Comparison of ENCODE assay signal across 9 cellular contexts in genomic region chr6:125918230-125918629, GRCh38. TPM values are rescaled to one million over a fixed set of nuclear protein-coding genes. Genes with fewer than 3 reads are reported as not detected.
A peak's percentile ranks its signal among the peaks of the same experiment; 100 is the strongest.
DNase-seq lines count a peak whose midpoint lies in the region; ATAC-seq, FAIRE-seq and TF ChIP-seq lines count a peak whose summit lies in the region.
"Had no signal": no experiment of that assay in that cellular context is flagged by ENCODE, and none has a peak within 500 bp of the region (broad histone marks: within the 10 kb centered on the region; RNA-seq: fewer than 3 reads in every experiment).

No MANE protein-coding gene starts in this region.

- no peaks in the 10 kb centered on the region for H4K20me1 ChIP-seq in GM12878 (ENCODE audit: control insufficient read depth, insufficient read depth)

- no peak for TF ChIP-seq POLR2A in GM12878 (IDR thresholded peaks at IDR 0.05; ENCODE audit: low read depth, low read length)

- no peaks in the 10 kb centered on the region for H3K27me3 Mint-ChIP-seq in activated CD4-positive, alpha-beta T cell treated with anti-CD3 and anti-CD28 coated beads, Interleukin-2, amount 10 ng/mL, durations not matched to agents 7 days and 5 days
- H3K27me3 Mint-ChIP-seq in memory B cell: no peaks in the 10 kb centered on the region

- H3K27me3 ChIP-seq in GM12878 (replicated peaks in 1 of 2; ENCODE audit: control insufficient read depth in 2 of 2, insufficient read depth in 2 of 2, low read length in 1 of 2): no peaks in the 10 kb centered on the region
- H3K27me3 ChIP-seq in thoracic aorta (replicated peaks; ENCODE audit: insufficient read depth): no peaks in the 10 kb centered on the region

- no peak for FAIRE-seq in GM12878 (lab: Jason Lieb, UNC)

- no peak for TF ChIP-seq RAD21 in GM12878 (IDR thresholded peaks at IDR 0.05; ENCODE audit: insufficient read depth, low read depth, low read length)

- H3K9ac ChIP-seq in GM12878 (ENCODE audit: control insufficient read depth, insufficient read depth, low read length): peak overlapping the region; percentile 63; the same call in 1 of the 2 replicates

- RAD21 ChIA-PET in GM12878 (lab: Charles Lee; ENCODE audit: unreplicated experiment): interaction anchor here (0.8 to 4.0 kb wide), 7 partner anchors 8 to 137 kb away, joined by 3 to 21 read pairs (median 10); partner anchors contain the start of genes HINT3 and TRMT11

- no peak for TF ChIP-seq EP300 in GM12878 (IDR thresholded peaks at IDR 0.05; ENCODE audit: borderline replicate concordance in 1 of 2, control insufficient read depth in 1 of 2, low read depth in 2 of 2, low read length in 2 of 2)

- no peak for DNase-seq in activated CD4-positive, alpha-beta T cell treated with anti-CD3 and anti-CD28 coated beads, Interleukin-2, amount 10 ng/mL, durations not matched to agents 7 days and 5 days
- no peak for DNase-seq in activated CD4-positive, alpha-beta T cell treated with anti-CD3 and anti-CD28 coated beads for 1 hour
- DNase-seq in GM12878 (ENCODE audit: low read depth, low spot score): no peak
- DNase-seq in memory B cell (ENCODE audit: low spot score in 2 of 2): no peak
- DNase-seq in thoracic aorta (ENCODE audit: low spot score): no peak
- no peak for DNase-seq in NCI-H82 treated with DMSO at 0.1 percent for 48 hours (lab: John Stamatoyannopoulos, UW; ENCODE audit: unreplicated experiment)
- DNase-seq: NCI-H510A had no signal

- H3K9me3 Mint-ChIP-seq in activated CD4-positive, alpha-beta T cell treated with anti-CD3 and anti-CD28 coated beads, Interleukin-2, amount 10 ng/mL, durations not matched to agents 7 days and 5 days: no peaks in the 10 kb centered on the region
- H3K9me3 Mint-ChIP-seq in memory B cell: no peaks in the 10 kb centered on the region

- peaks cover 18% of the 10 kb centered on the region for H3K79me2 ChIP-seq in GM12878 (ENCODE audit: control insufficient read depth, insufficient read depth, low read length)

- ATAC-seq in GM12878: no peak
- ATAC-seq in memory B cell (ENCODE audit: low read depth): no peak
- ATAC-seq in thoracic aorta (ENCODE audit: insufficient number of reproducible peaks, low FRiP score, low read depth): no peak
- no peak for ATAC-seq in HG02610 (IDR thresholded peaks at IDR 0.05; ENCODE audit: unreplicated experiment)
- no peak for ATAC-seq in HG02798 (IDR thresholded peaks at IDR 0.05; ENCODE audit: poor library complexity, unreplicated experiment)

- CTCF ChIA-PET in activated CD4-positive, alpha-beta T cell treated with anti-CD3 and anti-CD28 coated beads, Interleukin-2, amount 10 ng/mL, durations not matched to agents 7 days and 5 days (lab: Charles Lee): interaction anchor here (0.6 to 5.8 kb wide), 8 partner anchors 8 to 127 kb away, joined by 3 to 33 read pairs (median 3); partner anchors contain the start of genes HINT3 and NCOA7
- CTCF ChIA-PET in GM12878 (lab: Yijun Ruan, JAX): interaction anchor here (0.7 to 14.8 kb wide), 10 partner anchors 8 to 137 kb away, joined by 3 to 153 read pairs (median 13); partner anchors contain the start of gene HINT3

- 97% methylated on average over 4 of the region's 4 CpGs for WGBS in GM12878 (ENCODE audit: insufficient coverage, insufficient replicate concordance, low lambda C conversion rate, missing lambda C conversion rate)

- no peak overlapping the region for H3K4me3 Mint-ChIP-seq in activated CD4-positive, alpha-beta T cell treated with anti-CD3 and anti-CD28 coated beads, Interleukin-2, amount 10 ng/mL, durations not matched to agents 7 days and 5 days
- no peak overlapping the region for H3K4me3 Mint-ChIP-seq in memory B cell

- in situ Hi-C loops in GM12878 (cut with MboI): no loop called here

- SMC1A ChIA-PET in GM12878 (lab: Charles Lee; ENCODE audit: uncharacterized antibody, unreplicated experiment): interaction anchor here (0.9 to 5.7 kb wide), 12 partner anchors 11 to 138 kb away, joined by 3 to 41 read pairs (median 7); partner anchors contain the start of genes HINT3 and NCOA7

- H3K27ac ChIP-seq in GM12878 (ENCODE audit: control insufficient read depth, insufficient read depth) (peak overlapping the region; percentile 96), thoracic aorta (peak overlapping the region; percentile 62 to 66)

- H3K27ac Mint-ChIP-seq in activated CD4-positive, alpha-beta T cell treated with anti-CD3 and anti-CD28 coated beads, Interleukin-2, amount 10 ng/mL, durations not matched to agents 7 days and 5 days: peak overlapping the region; percentile 95
- peak overlapping the region; percentile 95 for H3K27ac Mint-ChIP-seq in memory B cell

- intact Hi-C loops in GM12878 (cut with micrococcal nuclease; ENCODE audit: unreplicated experiment): no loop called here

- peak overlapping the region; percentile 88 for H3K4me2 ChIP-seq in GM12878 (ENCODE audit: control insufficient read depth, insufficient read depth)

- POLR2A ChIA-PET in activated CD4-positive, alpha-beta T cell treated with anti-CD3 and anti-CD28 coated beads, Interleukin-2, amount 10 ng/mL, durations not matched to agents 7 days and 5 days (lab: Charles Lee): interaction anchor here (2.0 kb wide), 1 partner anchor 127 kb away, joined by 13 read pairs; the partner anchor contains the start of gene NCOA7
- POLR2A ChIA-PET in GM12878 (lab: Charles Lee): interaction anchor here (0.9 to 3.0 kb wide), 6 partner anchors 8 to 137 kb away, joined by 3 to 17 read pairs (median 8); partner anchors contain the start of gene NCOA7

- TF ChIP-seq CTCF in GM12878 (IDR thresholded peaks at IDR 0.05 in 2 of 3, conservative IDR thresholded peaks at IDR 0.05 in 1 of 3; ENCODE audit: control insufficient read depth in 2 of 3, extremely low read depth in 1 of 3, insufficient read depth in 1 of 3, low read depth in 3 of 3, low read length in 3 of 3) (no peak), thoracic aorta (IDR thresholded peaks at IDR 0.05) (no peak)

- H3K4me3 ChIP-seq in GM12878 (no peak overlapping the region), thoracic aorta (no peak overlapping the region)

- BruUV-seq in GM12878 (replicated peaks; lab: Mats Ljungman, UMichigan): no TSS peak

- H3K36me3 Mint-ChIP-seq in activated CD4-positive, alpha-beta T cell treated with anti-CD3 and anti-CD28 coated beads, Interleukin-2, amount 10 ng/mL, durations not matched to agents 7 days and 5 days (ENCODE audit: low read depth): peaks cover 61% of the 10 kb centered on the region
- H3K36me3 Mint-ChIP-seq in memory B cell: peaks cover 35% of the 10 kb centered on the region

- H3K9me3 ChIP-seq in GM12878 (replicated peaks; ENCODE audit: control insufficient read depth, insufficient read depth, low read length) (no peaks in the 10 kb centered on the region), thoracic aorta (no peaks in the 10 kb centered on the region)

- H3K4me1 ChIP-seq in GM12878 (ENCODE audit: control insufficient read depth, insufficient read depth, low read length) (peaks cover 8% of the 10 kb centered on the region), thoracic aorta (ENCODE audit: control insufficient read depth in 1 of 2, low read depth in 2 of 2) (peaks cover 3 to 4% of the 10 kb centered on the region in 2 donors)

- H3K36me3 ChIP-seq in GM12878 (ENCODE audit: control insufficient read depth in 2 of 2, insufficient read depth in 2 of 2, low read length in 1 of 2) (peaks cover 8 to 20% of the 10 kb centered on the region in 2 experiments), thoracic aorta (peaks cover 23% of the 10 kb centered on the region)

- H2AFZ ChIP-seq in GM12878 (ENCODE audit: control insufficient read depth, low read depth, low read length): peak overlapping the region; percentile 13; the same call in 1 of the 2 replicates

- peaks cover 49% of the 10 kb centered on the region for H3K4me1 Mint-ChIP-seq in activated CD4-positive, alpha-beta T cell treated with anti-CD3 and anti-CD28 coated beads, Interleukin-2, amount 10 ng/mL, durations not matched to agents 7 days and 5 days
- peaks cover 9% of the 10 kb centered on the region for H3K4me1 Mint-ChIP-seq in memory B cell

TF ChIP-seq in GM12878, 131 proteins besides CTCF, POLR2A, EP300 and RAD21 (continues in another document):
- no peak for TF ChIP-seq ZNF274 (IDR thresholded peaks at IDR 0.05; ENCODE audit: insufficient read depth, insufficient read length)
- no peak for TF ChIP-seq SMARCA5 (IDR thresholded peaks at IDR 0.05)
- no peak for TF ChIP-seq GABPA (IDR thresholded peaks at IDR 0.05; ENCODE audit: low read depth)
- no peak for TF ChIP-seq YBX1 (IDR thresholded peaks at IDR 0.05)
- TF ChIP-seq ATF2 (IDR thresholded peaks at IDR 0.05; ENCODE audit: low read length): no peak
- no peak for TF ChIP-seq STAT1 (conservative IDR thresholded peaks at IDR 0.05)
- TF ChIP-seq IKZF1 (conservative IDR thresholded peaks at IDR 0.05): no peak

RNA-seq across cellular contexts. Expression of gene HINT3, which starts 38.3 kb away (rescaled TPM):
- total RNA-seq in activated CD4-positive, alpha-beta T cell treated with anti-CD3 and anti-CD28 coated beads, Interleukin-2, amount 10 ng/mL, durations not matched to agents 7 days and 5 days: 1 to 10 TPM; 7.5 to 8.3 TPM
- total RNA-seq in GM12878 (2013; cell fraction: nucleolus; rRNA removed): 5.9 and 7.0 TPM in 2 replicates
- total RNA-seq in GM12878 (2014; rRNA removed) (7.7 and 9.2 TPM in 2 replicates), GM12878 (2014; rRNA removed; fragmentation: Illumina TruSeq; extraction: Trizol) (9.1 and 9.3 TPM in 2 replicates), GM12878 (2021) (6.6 and 7.0 TPM in 2 replicates), thoracic aorta (10 to 100 TPM; 18.4 to 23.1 TPM)
- 3.3 TPM for polyA plus RNA-seq in GM12878 (2011; ENCODE audit: low read depth)
- polyA plus RNA-seq in GM12878 (2011; rRNA removed) (3.6 and 5.0 TPM in 2 replicates), GM12878 (2014; fragmentation: Illumina TruSeq; extraction: Trizol) (7.1 and 9.3 TPM in 2 replicates), GM12878 (2014; fragmentation: Nextera tagmentation; extraction: Ambion mirVana) (1 to 10 TPM in 1 of 2 experiments, under 1 TPM in 1; 0.72 to 1.4 TPM), GM12878 (2014; rRNA removed) (4.1 TPM in 2 replicates), GM12878 (2016; fragmentation: Nextera tagmentation; extraction: Ambion mirVana) (1 to 10 TPM; 5.2 to 5.7 TPM)
- 2.4 and 3.0 TPM in 2 replicates for polyA plus RNA-seq in GM12878 (2011; cell fraction: cytosol; rRNA removed)
- 1.2 and 1.6 TPM in 2 replicates for polyA plus RNA-seq in GM12878 (2011; cell fraction: nucleus; rRNA removed)
- polyA plus RNA-seq in GM12878 (2012): 8.8 and 9.1 TPM in 2 replicates
- polyA minus RNA-seq in GM12878 (2011; rRNA and poly(A)+ RNA removed): 1.2 and 1.8 TPM in 2 replicates
- polyA minus RNA-seq in GM12878 (2011; cell fraction: cytosol; rRNA and poly(A)+ RNA removed): 1.7 and 1.9 TPM in 2 replicates
- 0.85 and 1.7 TPM in 2 replicates for polyA minus RNA-seq in GM12878 (2011; cell fraction: nucleus; rRNA and poly(A)+ RNA removed)
